Comparison of ENCODE assay signal across 8 cellular contexts in genomic region chr5:109688647-109688998, GRCh38.
A peak's percentile ranks its signal among the peaks of the same experiment; 100 is the strongest.
DNase-seq lines count a peak whose midpoint lies in the region.

No MANE protein-coding gene starts in this region.

- H3K27ac ChIP-seq in HUES6 (ENCODE audit: low read depth, low read length) (peak overlapping the region; percentile 88; the same call in 1 of the 2 replicates), duodenal mucosa (ENCODE audit: low read depth, low read length) (peak overlapping the region; percentile 88), muscle layer of duodenum (ENCODE audit: low read length) (peak overlapping the region; percentile 91)

- H3K4me3 ChIP-seq in HUES6 (ENCODE audit: low read depth, low read length): peak overlapping the region; percentile 99
- H3K4me3 ChIP-seq in duodenal mucosa (ENCODE audit: low read depth in 1 of 2, low read length in 2 of 2): peak overlapping the region; percentile 89 to 94
- H3K4me3 ChIP-seq in muscle layer of duodenum (ENCODE audit: low read depth in 1 of 2, low read length in 2 of 2): peak overlapping the region; percentile 59 to 96

- no peaks in the 10 kb centered on the region for H3K27me3 ChIP-seq in HUES6 (ENCODE audit: control insufficient read depth, insufficient read depth, low read length)
- H3K27me3 ChIP-seq in duodenal mucosa (ENCODE audit: control insufficient read depth in 1 of 2, insufficient read depth in 2 of 2, low read length in 2 of 2): no peaks in the 10 kb centered on the region
- no peaks in the 10 kb centered on the region for H3K27me3 ChIP-seq in muscle layer of duodenum (ENCODE audit: low read depth, low read length)

- H3K4me1 ChIP-seq in HUES6 (ENCODE audit: control insufficient read depth, insufficient read depth, low read length) (peaks cover 19% of the 10 kb centered on the region), duodenal mucosa (ENCODE audit: control insufficient read depth in 1 of 2, insufficient read depth in 2 of 2, low read length in 2 of 2) (peaks cover 15 to 23% of the 10 kb centered on the region in 2 donors), muscle layer of duodenum (ENCODE audit: control insufficient read depth in 1 of 2, insufficient read depth in 2 of 2, low read length in 2 of 2) (peaks cover 8 to 21% of the 10 kb centered on the region in 2 donors)

- H3K9ac ChIP-seq in HUES6 (ENCODE audit: low read length): peak overlapping the region; percentile 53
- H3K9ac ChIP-seq in duodenal mucosa (ENCODE audit: low read depth in 1 of 2, low read length in 2 of 2): peak overlapping the region; percentile 70 to 75

- H3K9me3 ChIP-seq in HUES6 (ENCODE audit: control insufficient read depth, insufficient read depth, low read depth, low read length) (peaks cover 15% of the 10 kb centered on the region), duodenal mucosa (ENCODE audit: control insufficient read depth in 1 of 2, low read length in 2 of 2) (peaks cover 0 to 4% of the 10 kb centered on the region in 2 donors), muscle layer of duodenum (ENCODE audit: control insufficient read depth in 1 of 2, low read length in 2 of 2) (peaks cover 4 to 6% of the 10 kb centered on the region in 2 donors)

- H3K36me3 ChIP-seq in HUES6 (ENCODE audit: control insufficient read depth, insufficient read depth, low read length): no peaks in the 10 kb centered on the region
- no peaks in the 10 kb centered on the region for H3K36me3 ChIP-seq in duodenal mucosa (ENCODE audit: control insufficient read depth in 1 of 2, insufficient read depth in 2 of 2, low read length in 2 of 2)
- no peaks in the 10 kb centered on the region for H3K36me3 ChIP-seq in muscle layer of duodenum (ENCODE audit: control insufficient read depth in 1 of 2, insufficient read depth in 2 of 2, low read length in 2 of 2)

- peak; percentile 63 for DNase-seq in NCI-H82 (lab: John Stamatoyannopoulos, UW)
- DNase-seq in NCI-H82 treated with DMSO at 0.1 percent for 48 hours (lab: John Stamatoyannopoulos, UW; ENCODE audit: unreplicated experiment): no peak
- peak; percentile 82 for DNase-seq in SHP77 treated with DMSO at 0.1 percent for 48 hours (lab: John Stamatoyannopoulos, UW)
- no peak for DNase-seq in NCI-H128 (lab: John Stamatoyannopoulos, UW; ENCODE audit: unreplicated experiment)
- DNase-seq in GOT3 (lab: John Stamatoyannopoulos, UW): no peak

Comparison
In these comparisons a context has a peak if more than half of its experiments do, and no peak if none do; other contexts are left out.
1. DNase-seq: peak in NCI-H82 (single experiment) and SHP77 treated with DMSO at 0.1 percent for 48 hours (single experiment); none in NCI-H82 treated with DMSO at 0.1 percent for 48 hours (single experiment), NCI-H128 (single experiment) and GOT3 (single experiment).
2. Peak in every context shown above with its lines, with median percentiles within 50 percentile points of each other: H3K27ac ChIP-seq and H3K4me3 ChIP-seq.